ENCODE assay signal across 25 cellular contexts in genomic region chr20:48352628-48353027, GRCh38.
"Had no signal": no experiment of that assay in that cellular context is flagged by ENCODE, and none has a peak within 500 bp of the region (broad histone marks: within the 10 kb centered on the region; RNA-seq: fewer than 3 reads in every experiment).

No MANE protein-coding gene starts in this region.

- H3K4me3 ChIP-seq: left lung, lower lobe of right lung, ovary, right atrium auricular region, skin epidermis, stomach, testis, thyroid gland, transverse colon, vagina had no signal

- ATAC-seq: left colon; left lung; naive thymus-derived CD8-positive, alpha-beta T cell; sciatic nerve; stimulated activated naive B cell treated with anti-CD40 and anti-IgM and Interleukin-4, amounts not matched to agents 10 μg/mL and 1 μg/mL and 100 μg/mL, for 72 hours; stimulated activated naive CD8-positive, alpha-beta T cell treated with anti-CD3 and anti-CD28 coated beads, Interleukin-15, Interleukin-2, amounts not matched to agents 100 U/mL and 50 U/mL, for 24 hours had no signal

- H3K36me3 ChIP-seq: left lung, lower lobe of right lung, ovary, right atrium auricular region, stomach, thyroid gland, transverse colon, vagina had no signal

- H3K27me3 ChIP-seq: left lung, ovary, right atrium auricular region, stomach, testis, thyroid gland, vagina had no signal

- H3K27ac ChIP-seq: left lung, lower lobe of right lung, ovary, right atrium auricular region, skin epidermis, stomach, testis, thyroid gland, transverse colon, vagina had no signal

- H3K4me1 ChIP-seq: left lung, lower lobe of right lung, right atrium auricular region, stomach, testis, thyroid gland, transverse colon, vagina had no signal

- DNase-seq: hypothalamus; immature natural killer cell; kidney; left colon; left lung; lower lobe of right lung; mammary epithelial cell; mesenchymal stem cell; naive thymus-derived CD8-positive, alpha-beta T cell; ovary; stimulated activated CD4-positive, alpha-beta T cell treated with anti-CD3 and anti-CD28 coated beads, Interleukin-12 subunit alpha, Interleukin-12 subunit beta, amount 100 ng/mL, for 4 hours; stimulated activated CD4-positive, alpha-beta T cell treated with anti-CD3 and anti-CD28 coated beads, Interleukin-15, amount 100 ng/mL, for 24 hours; stimulated activated CD4-positive, alpha-beta T cell treated with anti-CD3 and anti-CD28 coated beads, Interleukin-2, amount 100 ng/mL, for 24 hours; stimulated activated CD4-positive, alpha-beta T cell treated with anti-CD3 and anti-CD28 coated beads, Interleukin-4, amount 100 ng/mL, for 1 hour; stimulated activated naive B cell treated with anti-CD40 and anti-IgM and Interleukin-4, amounts not matched to agents 10 μg/mL and 1 μg/mL and 100 μg/mL, for 72 hours; stimulated activated naive CD8-positive, alpha-beta T cell treated with anti-CD3 and anti-CD28 coated beads, Interleukin-15, Interleukin-2, amounts not matched to agents 100 U/mL and 50 U/mL, for 24 hours; stomach; testis; thyroid gland; transverse colon had no signal

- H3K9me3 ChIP-seq: lower lobe of right lung, ovary, testis, thyroid gland, transverse colon, vagina had no signal

- FAIRE-seq: islet of Langerhans, kidney had no signal
